ENCODE assay signal across 13 cellular contexts in the genomic region with DNA sequence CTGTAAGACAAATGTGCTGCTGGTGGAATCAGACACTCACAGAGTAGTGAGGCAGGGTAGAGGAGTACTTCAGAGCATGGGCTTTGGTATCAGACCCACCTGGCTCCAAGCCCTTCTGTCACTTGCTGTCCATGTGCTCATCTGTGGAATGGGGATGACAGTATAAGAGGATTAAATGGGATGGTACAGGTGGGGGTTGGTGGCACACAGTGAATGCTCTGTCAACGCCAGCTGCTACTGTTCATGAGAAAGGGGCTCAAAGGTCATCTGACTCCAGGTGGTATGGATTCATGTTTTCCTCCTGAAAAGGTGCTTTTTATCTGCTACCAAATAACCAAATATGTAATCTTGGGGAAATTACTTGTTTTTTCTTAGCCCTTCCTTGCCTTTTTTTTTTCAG. TPM values are rescaled to one million over a fixed set of nuclear protein-coding genes. Genes with fewer than 3 reads are reported as not detected.
A peak's percentile ranks its signal among the peaks of the same experiment; 100 is the strongest.
DNase-seq lines count a peak whose midpoint lies in the region; ATAC-seq, FAIRE-seq and TF ChIP-seq lines count a peak whose summit lies in the region.
"Had no signal": no experiment of that assay in that cellular context is flagged by ENCODE, and none has a peak within 500 bp of the region (broad histone marks: within the 10 kb centered on the region; RNA-seq: fewer than 3 reads in every experiment).

No MANE protein-coding gene starts in this region.

- POLR2A ChIA-PET in K562 (lab: Yijun Ruan, JAX): interaction anchor here (0.6 kb wide), 1 partner anchor 792 kb away, joined by 3 read pairs; no protein-coding TSS in a partner anchor
- POLR2A ChIA-PET in activated CD4-positive, alpha-beta memory T cell treated with anti-CD3 and anti-CD28 coated beads, Interleukin-2, amount 10 ng/mL, durations not matched to agents 7 days and 5 days (lab: Charles Lee): interaction anchor here (0.6 kb wide), 1 partner anchor 402 kb away, joined by 4 read pairs; no protein-coding TSS in a partner anchor
- POLR2A ChIA-PET in WTC11 (lab: Charles Lee): no interaction called here

- no TSS peak for BruUV-seq in K562 (replicated peaks; lab: Mats Ljungman, UMichigan)

- no peak overlapping the region for H3K4me3 Mint-ChIP-seq in activated CD4-positive, alpha-beta memory T cell treated with anti-CD3 and anti-CD28 coated beads, Interleukin-2, amount 10 ng/mL, durations not matched to agents 7 days and 5 days
- H3K4me3 Mint-ChIP-seq in WTC11: no peak overlapping the region
- H3K4me3 Mint-ChIP-seq: CD8-positive, alpha-beta T cell; GM23338; H9 had no signal

- H3K27me3 Mint-ChIP-seq in activated CD4-positive, alpha-beta memory T cell treated with anti-CD3 and anti-CD28 coated beads, Interleukin-2, amount 10 ng/mL, durations not matched to agents 7 days and 5 days: peaks cover 59% of the 10 kb centered on the region
- peaks cover 12% of the 10 kb centered on the region for H3K27me3 Mint-ChIP-seq in WTC11 (ENCODE audit: low read depth)

- H3K27ac Mint-ChIP-seq in activated CD4-positive, alpha-beta memory T cell treated with anti-CD3 and anti-CD28 coated beads, Interleukin-2, amount 10 ng/mL, durations not matched to agents 7 days and 5 days: no peak overlapping the region
- no peak overlapping the region for H3K27ac Mint-ChIP-seq in WTC11
- H3K27ac Mint-ChIP-seq: CD8-positive, alpha-beta T cell; GM23338; H9 had no signal

- FAIRE-seq in K562 (lab: Jason Lieb, UNC): no peak

- H3K36me3 Mint-ChIP-seq in activated CD4-positive, alpha-beta memory T cell treated with anti-CD3 and anti-CD28 coated beads, Interleukin-2, amount 10 ng/mL, durations not matched to agents 7 days and 5 days (ENCODE audit: low read depth): no peaks in the 10 kb centered on the region
- no peaks in the 10 kb centered on the region for H3K36me3 Mint-ChIP-seq in WTC11
- H3K36me3 Mint-ChIP-seq: CD14-positive monocyte; CD8-positive, alpha-beta T cell had no signal

- intact Hi-C loops in K562 (cut with micrococcal nuclease): no loop called here
- intact Hi-C loops in transverse colon (cut with DNase I; ENCODE audit: low total_unique reads): no loop called here

- H3K4me3 ChIP-seq in K562 (no peak overlapping the region), transverse colon (no peak overlapping the region)
- H3K4me3 ChIP-seq: GM23338 had no signal

- CTCF ChIA-PET in K562 (lab: Yijun Ruan, JAX; ENCODE audit: low intra/inter-chr PET ratio): no interaction called here
- CTCF ChIA-PET in activated CD4-positive, alpha-beta memory T cell treated with anti-CD3 and anti-CD28 coated beads, Interleukin-2, amount 10 ng/mL, durations not matched to agents 7 days and 5 days (lab: Charles Lee): no interaction called here
- CTCF ChIA-PET in WTC11 (lab: Charles Lee): no interaction called here

- peaks cover 13 to 32% of the 10 kb centered on the region in 2 experiments; a peak in 4 of 5 replicates for H3K4me1 ChIP-seq in K562 (replicated peaks in 1 of 2; ENCODE audit: control insufficient read depth in 2 of 2, insufficient read depth in 2 of 2, low read length in 2 of 2)
- no peaks in the 10 kb centered on the region for H3K4me1 ChIP-seq in transverse colon

- no peaks in the 10 kb centered on the region for H3K9me3 ChIP-seq in K562 (replicated peaks; ENCODE audit: control insufficient read depth, insufficient read depth, low read depth, low read length)
- no peaks in the 10 kb centered on the region for H3K9me3 ChIP-seq in transverse colon

- no peaks in the 10 kb centered on the region for H3K36me3 ChIP-seq in K562 (ENCODE audit: control insufficient read depth, insufficient read depth, low read length)
- no peaks in the 10 kb centered on the region for H3K36me3 ChIP-seq in transverse colon

- no peak for TF ChIP-seq POLR2A in K562 (conservative IDR thresholded peaks at IDR 0.05)
- no peak for TF ChIP-seq POLR2A in transverse colon (IDR thresholded peaks at IDR 0.05)

- H4K20me1 ChIP-seq in K562 (replicated peaks; ENCODE audit: control insufficient read depth, insufficient read depth, low read length): no peaks in the 10 kb centered on the region

- no peaks in the 10 kb centered on the region for H3K4me1 Mint-ChIP-seq in activated CD4-positive, alpha-beta memory T cell treated with anti-CD3 and anti-CD28 coated beads, Interleukin-2, amount 10 ng/mL, durations not matched to agents 7 days and 5 days
- H3K4me1 Mint-ChIP-seq in WTC11: peaks cover 6% of the 10 kb centered on the region
- H3K4me1 Mint-ChIP-seq: CD14-positive monocyte, GM23338 had no signal

- no peaks in the 10 kb centered on the region for H3K9me3 Mint-ChIP-seq in activated CD4-positive, alpha-beta memory T cell treated with anti-CD3 and anti-CD28 coated beads, Interleukin-2, amount 10 ng/mL, durations not matched to agents 7 days and 5 days
- peaks cover 4% of the 10 kb centered on the region; the same call in 1 of the 2 replicates for H3K9me3 Mint-ChIP-seq in WTC11
- H3K9me3 Mint-ChIP-seq: CD14-positive monocyte; CD8-positive, alpha-beta T cell; GM23338; H9 had no signal

- no peaks in the 10 kb centered on the region for H3K79me2 ChIP-seq in K562 (ENCODE audit: control insufficient read depth, insufficient read depth, low read length)

- ATAC-seq in K562 (no peak), WTC11 (no peak)
- ATAC-seq: CD8-positive, alpha-beta T cell; GM23338 had no signal

- TF ChIP-seq EP300 in K562 (IDR thresholded peaks at IDR 0.05; ENCODE audit: low read length) (no peak), transverse colon (IDR thresholded peaks at IDR 0.05; ENCODE audit: low read depth) (no peak)

- no peak overlapping the region for H3K4me2 ChIP-seq in K562 (ENCODE audit: insufficient read depth, low read length)
- H3K4me2 ChIP-seq: GM23338 had no signal

- WGBS in K562 (ENCODE audit: insufficient coverage, low coverage, missing lambda C conversion rate): 88% methylated on average over 1 of the region's 1 CpG
- 50 to 67% methylated on average over 1 of the region's 1 CpG for WGBS in transverse colon (ENCODE audit: low coverage in 1 of 2), 2 donors

- in situ Hi-C loops in K562 (cut with MboI) (no loop called here), transverse colon (cut with MboI; ENCODE audit: low pct_ligation_motif_present in 1 of 4, low pct_unique_long_range_greater_than_20kb in 1 of 4, low sequenced_read_pairs in 3 of 4) (no loop called here)

- peak; percentile 2 for DNase-seq in NCI-H146 (lab: John Stamatoyannopoulos, UW)
- DNase-seq in NCI-H146 treated with DMSO at 0.1 percent for 48 hours (lab: John Stamatoyannopoulos, UW; ENCODE audit: unreplicated experiment): no peak
- DNase-seq in NCI-H524 treated with DMSO at 0.1 percent for 48 hours (lab: John Stamatoyannopoulos, UW): peak; percentile 65
- no peak for DNase-seq in K562 (ENCODE audit: extremely low read depth in 1 of 4, low spot score in 3 of 4)
- no peak for DNase-seq in transverse colon
- no peak for DNase-seq in activated CD4-positive, alpha-beta memory T cell treated with anti-CD3 and anti-CD28 coated beads, Interleukin-2, amount 10 ng/mL, durations not matched to agents 7 days and 5 days
- no peak for DNase-seq in WTC11 (ENCODE audit: low spot score)
- DNase-seq: Caco-2; CD8-positive, alpha-beta T cell; H9 had no signal

- TF ChIP-seq CTCF in K562 (IDR thresholded peaks at IDR 0.05 in 2 of 3, conservative IDR thresholded peaks at IDR 0.05 in 1 of 3; ENCODE audit: insufficient read depth in 2 of 3, low read depth in 1 of 3, low read length in 3 of 3) (no peak), transverse colon (IDR thresholded peaks at IDR 0.05) (no peak), WTC11 (IDR thresholded peaks at IDR 0.05) (no peak)

- H3K27ac ChIP-seq in K562 (ENCODE audit: extremely low read depth, low read depth, low read length) (no peak overlapping the region), transverse colon (no peak overlapping the region)
- H3K27ac ChIP-seq: 22Rv1 had no signal

- no peaks in the 10 kb centered on the region for H3K9me1 ChIP-seq in K562 (ENCODE audit: control insufficient read depth, insufficient read depth, low read length)

- TF ChIP-seq RAD21 in K562 (CRISPR knock-in tag; conservative IDR thresholded peaks at IDR 0.05 in 1 of 2, IDR thresholded peaks at IDR 0.05 in 1 of 2): no peak

- H3K27me3 ChIP-seq in K562 (ENCODE audit: control insufficient read depth in 2 of 2, insufficient read depth in 2 of 2, low read length in 2 of 2) (no peaks in the 10 kb centered on the region), transverse colon (no peaks in the 10 kb centered on the region)

- H2AFZ ChIP-seq in K562 (ENCODE audit: low read depth, low read length): peak overlapping the region; percentile 27

- no peak overlapping the region for H3K9ac ChIP-seq in K562 (ENCODE audit: insufficient read depth in 1 of 2, low read depth in 2 of 2, low read length in 2 of 2)

TF ChIP-seq in K562, 482 proteins besides CTCF, POLR2A, EP300 and RAD21 (continues in another document):
- TF ChIP-seq MEIS2 (IDR thresholded peaks at IDR 0.05; ENCODE audit: partially characterized antibody) (no peak), DIDO1 (tag; IDR thresholded peaks at IDR 0.05; ENCODE audit: low read depth) (no peak)

TF ChIP-seq in WTC11, 78 proteins besides CTCF, POLR2A, EP300 and RAD21 (continues in another document):
- no peak for TF ChIP-seq SMAD4 (CRISPR knock-in tag; IDR thresholded peaks at IDR 0.05)

RNA-seq across cellular contexts. Expression of gene PPARGC1B, which starts 23.0 kb away (rescaled TPM):
- total RNA-seq in K562 (2011; cell fraction: chromatin; rRNA removed; ENCODE audit: low replicate concordance): 34.1 and 39.8 TPM in 2 replicates
- 20.5 and 21.1 TPM in 2 replicates for total RNA-seq in K562 (2011; cell fraction: nucleolus; rRNA removed)
- 24.4 and 30.4 TPM in 2 replicates for total RNA-seq in K562 (2011; cell fraction: nucleoplasm; rRNA removed)
- total RNA-seq in K562 (2014; rRNA removed): 8.6 and 10.9 TPM in 2 replicates
- total RNA-seq in K562 (2014; rRNA removed; fragmentation: Illumina TruSeq; extraction: Trizol): 7.1 TPM in 2 replicates
- total RNA-seq in K562 (2015; rRNA removed; fragmentation: Illumina TruSeq; extraction: Trizol): 7.3 and 8.1 TPM in 2 replicates
- total RNA-seq in K562 (2021): 23.3 and 29.0 TPM in 2 replicates
- polyA plus RNA-seq in K562 (2011; rRNA removed): 2.8 and 3.0 TPM in 2 replicates
- polyA plus RNA-seq in K562 (2011; cell fraction: cytosol; rRNA removed): 2.2 and 2.6 TPM in 2 replicates
- polyA plus RNA-seq in K562 (2011; cell fraction: nucleus; rRNA removed): 13.0 and 17.4 TPM in 2 replicates
- polyA plus RNA-seq in K562 (2012): 6.4 and 8.1 TPM in 2 replicates
- polyA plus RNA-seq in K562 (2014; fragmentation: Illumina TruSeq; extraction: Trizol): 11.6 and 11.7 TPM in 2 replicates
- polyA plus RNA-seq in K562 (2014; fragmentation: Nextera tagmentation; extraction: Ambion mirVana): 1 to 10 TPM; 2.5 to 6.3 TPM
- 8.7 and 8.8 TPM in 2 replicates for polyA plus RNA-seq in K562 (2014; rRNA removed)
- 7.3 and 7.7 TPM in 2 replicates for polyA minus RNA-seq in K562 (2011; rRNA and poly(A)+ RNA removed)
- 8.8 and 11.6 TPM in 2 replicates for polyA minus RNA-seq in K562 (2011; cell fraction: cytosol; rRNA and poly(A)+ RNA removed)
- polyA minus RNA-seq in K562 (2011; cell fraction: nucleus; rRNA and poly(A)+ RNA removed): 9.4 and 10.8 TPM in 2 replicates
- total RNA-seq in transverse colon: 100 to 1,000 TPM in 1 of 4 donors, 10 to 100 TPM in 3; 39.2 to 129 (median 58.3) TPM
- total RNA-seq in activated CD4-positive, alpha-beta memory T cell treated with anti-CD3 and anti-CD28 coated beads, Interleukin-2, amount 10 ng/mL, durations not matched to agents 7 days and 5 days: 1 to 10 TPM; 2.7 to 2.8 TPM
- 10.9 to 15.8 TPM (median 11.0 TPM) in 3 replicates for total RNA-seq in WTC11 (2021)

Comparison
In these comparisons a context has a peak if more than half of its experiments do, and no peak if none do; other contexts are left out.
1. DNase-seq: peak in NCI-H146 (single experiment) and NCI-H524 treated with DMSO at 0.1 percent for 48 hours (single experiment); none in NCI-H146 treated with DMSO at 0.1 percent for 48 hours (single experiment), K562 (0 of 4), transverse colon (single experiment), activated CD4-positive, alpha-beta memory T cell treated with anti-CD3 and anti-CD28 coated beads, Interleukin-2, amount 10 ng/mL, durations not matched to agents 7 days and 5 days (single experiment) and WTC11 (single experiment).